In genomic region chr3:126780666-126781065, GRCh38 we compare ENCODE assay signal across 1 cellular context.
TF ChIP-seq lines count a peak whose summit lies in the region.

No MANE protein-coding gene starts in this region.

TF ChIP-seq in IMR-90, 13 proteins besides CTCF, POLR2A, EP300 and RAD21 (continued from another document):
- no peak for TF ChIP-seq CHD1 (IDR thresholded peaks at IDR 0.05; ENCODE audit: low read depth, low read length)
- TF ChIP-seq RCOR1 (IDR thresholded peaks at IDR 0.05; ENCODE audit: insufficient replicate concordance, low read length), result no peak
- TF ChIP-seq MAFK (IDR thresholded peaks at IDR 0.05; ENCODE audit: low read depth, low read length), result no peak
- TF ChIP-seq RFX5 (IDR thresholded peaks at IDR 0.05; ENCODE audit: low read depth, low read length), result no peak
- TF ChIP-seq SMC3 (IDR thresholded peaks at IDR 0.05; ENCODE audit: low read depth, low read length), result no peak
- no peak for TF ChIP-seq MXI1 (IDR thresholded peaks at IDR 0.05; ENCODE audit: borderline replicate concordance, low read depth, low read length)
- TF ChIP-seq ELK1 (IDR thresholded peaks at IDR 0.05; ENCODE audit: borderline replicate concordance, low read depth, low read length), result no peak
- TF ChIP-seq FOS (IDR thresholded peaks at IDR 0.05; ENCODE audit: low read depth, low read length), result no peak
- TF ChIP-seq BHLHE40 (IDR thresholded peaks at IDR 0.05; ENCODE audit: low read depth, low read length), result no peak
- no peak for TF ChIP-seq NFE2L2 (IDR thresholded peaks at IDR 0.05; ENCODE audit: low read depth, low read length)
- TF ChIP-seq CEBPB (IDR thresholded peaks at IDR 0.05; ENCODE audit: low read depth, low read length), result no peak
